Comparison of ENCODE assay signal across 28 cellular contexts in the genomic region with DNA sequence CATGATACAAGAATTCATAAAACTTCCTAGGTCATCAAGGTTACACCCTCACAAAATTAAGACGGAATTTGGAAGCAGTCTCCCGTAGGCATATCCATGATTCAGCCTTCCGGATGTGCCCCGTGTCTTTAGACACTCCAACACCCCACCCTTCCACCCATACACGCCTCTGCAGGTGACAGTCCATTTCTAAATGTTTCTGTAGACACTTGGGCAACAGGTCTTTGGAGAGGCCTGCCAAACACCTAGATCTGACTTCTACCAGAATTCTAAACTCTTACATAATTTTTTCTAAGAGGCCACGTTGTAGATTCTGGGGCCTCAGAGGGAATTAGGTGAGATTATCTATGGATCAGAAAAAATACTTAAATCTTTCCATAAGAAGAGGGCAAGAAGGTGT. TPM values are rescaled to one million over a fixed set of nuclear protein-coding genes. Genes with fewer than 3 reads are reported as not detected.
DNase-seq lines count a peak whose midpoint lies in the region; ATAC-seq, FAIRE-seq and TF ChIP-seq lines count a peak whose summit lies in the region.
"Had no signal": no experiment of that assay in that cellular context is flagged by ENCODE, and none has a peak within 500 bp of the region (broad histone marks: within the 10 kb centered on the region; RNA-seq: fewer than 3 reads in every experiment).

No MANE protein-coding gene starts in this region.

- intact Hi-C loops in MCF 10A (cut with micrococcal nuclease), result no loop called here
- intact Hi-C loops in breast epithelium (cut with DNase I; ENCODE audit: low total_unique reads), result loop anchor here (10.0 kb wide), 1 partner anchor 1228 kb away; no protein-coding TSS in a partner anchor
- intact Hi-C loops in HepG2 (cut with micrococcal nuclease; ENCODE audit: unreplicated experiment), result no loop called here
- intact Hi-C loops in spleen (cut with DNase I; ENCODE audit: low total_unique reads), result no loop called here

- BruUV-seq in MCF 10A (replicated peaks; lab: Mats Ljungman, UMichigan) (no TSS peak), HepG2 (replicated peaks; lab: Mats Ljungman, UMichigan) (no TSS peak)

- TF ChIP-seq POLR2A in breast epithelium (IDR thresholded peaks at IDR 0.05) (no peak), HepG2 (IDR thresholded peaks at IDR 0.05; ENCODE audit: insufficient read depth in 1 of 2, low read depth in 2 of 2, low read length in 2 of 2) (no peak), spleen (IDR thresholded peaks at IDR 0.05) (no peak)

- no peaks in the 10 kb centered on the region for H3K4me1 ChIP-seq in breast epithelium
- peaks cover 58% of the 10 kb centered on the region for H3K4me1 ChIP-seq in HepG2 (ENCODE audit: insufficient read depth, low read length)
- H3K4me1 ChIP-seq in spleen, result peaks cover 0 to 14% (median 2%) of the 10 kb centered on the region in 6 donors
- H3K4me1 ChIP-seq: gastroesophageal sphincter, tibial artery had no signal

- H3K27me3 ChIP-seq in breast epithelium, result no peaks in the 10 kb centered on the region
- no peaks in the 10 kb centered on the region for H3K27me3 ChIP-seq in HepG2 (ENCODE audit: control insufficient read depth in 1 of 2, insufficient read depth in 2 of 2, low read length in 2 of 2)
- no peaks in the 10 kb centered on the region for H3K27me3 ChIP-seq in spleen (replicated peaks in 1 of 7)
- H3K27me3 ChIP-seq: gastroesophageal sphincter, tibial artery had no signal

- H3K27ac ChIP-seq in breast epithelium (no peak overlapping the region), HepG2 (ENCODE audit: extremely low read length, insufficient read depth, low read length) (peak overlapping the region; percentile 30), spleen (no peak overlapping the region)
- H3K27ac ChIP-seq: C4-2B, gastroesophageal sphincter, tibial artery had no signal

- no peak overlapping the region for H3K9ac ChIP-seq in HepG2 (ENCODE audit: insufficient read depth, low read depth, low read length)

- TF ChIP-seq RAD21 in HepG2 (CRISPR knock-in tag; IDR thresholded peaks at IDR 0.05), result no peak

- CTCF ChIA-PET in MCF 10A (lab: Yijun Ruan, JAX) (interaction anchor here (0.6 to 3.1 kb wide), 8 partner anchors 9 to 272 kb away, joined by 3 to 26 read pairs (median 3); no protein-coding TSS in a partner anchor), HepG2 (lab: Yijun Ruan, JAX; ENCODE audit: low intra/inter-chr PET ratio, low total read pairs) (no interaction called here)

- H3K36me3 ChIP-seq in breast epithelium, result no peaks in the 10 kb centered on the region
- no peaks in the 10 kb centered on the region; a peak in 2 of 5 replicates for H3K36me3 ChIP-seq in HepG2 (replicated peaks in 1 of 2; ENCODE audit: control insufficient read depth in 1 of 2, insufficient read depth in 2 of 2, low read length in 2 of 2)
- H3K36me3 ChIP-seq in spleen, result peaks cover 0 to 29% (median 4%) of the 10 kb centered on the region in 6 donors

- no peaks in the 10 kb centered on the region for H3K9me3 Mint-ChIP-seq in MCF 10A (ENCODE audit: unreplicated experiment)
- no peaks in the 10 kb centered on the region for H3K9me3 Mint-ChIP-seq in activated naive CD8-positive, alpha-beta T cell treated with anti-CD3 and anti-CD28 coated beads for 36 hours
- H3K9me3 Mint-ChIP-seq: activated T-cell treated with anti-CD3 and anti-CD28 coated beads, Interleukin-2, amount 50 U/mL, for 72 hours; IgD-negative memory B cell had no signal

- no peak overlapping the region for H3K4me2 ChIP-seq in HepG2 (ENCODE audit: low read depth, low read length)

- no peak overlapping the region for H2AFZ ChIP-seq in HepG2 (ENCODE audit: low read length)

- WGBS in HepG2 (ENCODE audit: low lambda C conversion rate), result 39% methylated on average over 6 of the region's 6 CpGs
- WGBS in spleen, 5 donors, result 70 to 82% (median 79%) methylated on average over 6 of the region's 6 CpGs

- in situ Hi-C loops in HepG2 (cut with HindIII; ENCODE audit: extremely low pct_ligation_motif_present, low pct_unique_long_range_greater_than_20kb), result no loop called here

- peaks cover 39% of the 10 kb centered on the region for H3K36me3 Mint-ChIP-seq in MCF 10A (ENCODE audit: insufficient read depth, unreplicated experiment)
- peaks cover 5% of the 10 kb centered on the region for H3K36me3 Mint-ChIP-seq in activated naive CD8-positive, alpha-beta T cell treated with anti-CD3 and anti-CD28 coated beads for 36 hours
- H3K36me3 Mint-ChIP-seq: activated naive CD8-positive, alpha-beta T cell had no signal

- POLR2A ChIA-PET in MCF 10A (lab: Yijun Ruan, JAX), result interaction anchor here (0.7 to 2.0 kb wide), 7 partner anchors 12 to 116 kb away, joined by 3 to 6 read pairs (median 3); a partner anchor contains a TSS
- POLR2A ChIA-PET in HepG2 (lab: Yijun Ruan, JAX), result interaction anchor here (1.2 kb wide), 1 partner anchor 116 kb away, joined by 4 read pairs; a partner anchor contains a TSS

- no peaks in the 10 kb centered on the region for H3K79me2 ChIP-seq in HepG2 (ENCODE audit: insufficient read depth, low read length)

- TF ChIP-seq CTCF in MCF 10A (IDR thresholded peaks at IDR 0.05; ENCODE audit: unreplicated experiment), result no peak
- TF ChIP-seq CTCF in breast epithelium (IDR thresholded peaks at IDR 0.05), result no peak
- TF ChIP-seq CTCF in HepG2 (CRISPR knock-in tag; IDR thresholded peaks at IDR 0.05), result no peak
- TF ChIP-seq CTCF in spleen (IDR thresholded peaks at IDR 0.05 in 8 of 11, conservative IDR thresholded peaks at IDR 0.05 in 3 of 11), result no peak

- no peaks in the 10 kb centered on the region for H3K27me3 Mint-ChIP-seq in MCF 10A (ENCODE audit: insufficient read depth, unreplicated experiment)
- H3K27me3 Mint-ChIP-seq in activated naive CD8-positive, alpha-beta T cell treated with anti-CD3 and anti-CD28 coated beads for 36 hours, result no peaks in the 10 kb centered on the region
- H3K27me3 Mint-ChIP-seq: activated naive CD8-positive, alpha-beta T cell had no signal

- H3K4me1 Mint-ChIP-seq in MCF 10A (ENCODE audit: insufficient read depth, unreplicated experiment), result peaks cover 6% of the 10 kb centered on the region
- peaks cover 30% of the 10 kb centered on the region for H3K4me1 Mint-ChIP-seq in activated naive CD8-positive, alpha-beta T cell treated with anti-CD3 and anti-CD28 coated beads for 36 hours

- no peak for ATAC-seq in HepG2
- ATAC-seq: gastroesophageal sphincter, Right ventricle myocardium inferior had no signal

- H3K4me3 ChIP-seq in breast epithelium (no peak overlapping the region), HepG2 (replicated peaks in 1 of 3; ENCODE audit: insufficient read depth in 1 of 3, low read depth in 2 of 3, low read length in 3 of 3) (no peak overlapping the region), spleen (no peak overlapping the region)
- H3K4me3 ChIP-seq: gastroesophageal sphincter, skin epidermis, tibial artery had no signal

- H3K4me3 Mint-ChIP-seq in MCF 10A (ENCODE audit: unreplicated experiment), result no peak overlapping the region
- no peak overlapping the region for H3K4me3 Mint-ChIP-seq in activated naive CD8-positive, alpha-beta T cell treated with anti-CD3 and anti-CD28 coated beads for 36 hours
- H3K4me3 Mint-ChIP-seq: activated naive CD8-positive, alpha-beta T cell; activated T-cell treated with anti-CD3 and anti-CD28 coated beads, Interleukin-2, amount 50 U/mL, for 72 hours; IgD-negative memory B cell had no signal

- peak; percentile 77 for DNase-seq in MCF 10A (ENCODE audit: unreplicated experiment)
- no peak for DNase-seq in breast epithelium (ENCODE audit: low spot score in 2 of 2)
- no peak for DNase-seq in activated naive CD8-positive, alpha-beta T cell treated with anti-CD3 and anti-CD28 coated beads for 36 hours
- DNase-seq in HepG2 (ENCODE audit: low spot score), result no peak
- no peak for DNase-seq in NCI-H510A treated with DMSO at 0.1 percent for 48 hours (lab: John Stamatoyannopoulos, UW)
- no peak for DNase-seq in spleen
- DNase-seq in NCI-H446 (lab: John Stamatoyannopoulos, UW), result no peak
- no peak for DNase-seq in AG20443 (ENCODE audit: low spot score)
- DNase-seq: DMS 273 treated with DMSO at 0.1 percent for 48 hours; effector CD4-positive, alpha-beta T cell; kidney; mammary epithelial cell; NCI-H1436; NCI-H526; tibial artery had no signal

- no peak overlapping the region for H3K27ac Mint-ChIP-seq in MCF 10A (ENCODE audit: low read depth, unreplicated experiment)
- H3K27ac Mint-ChIP-seq in activated naive CD8-positive, alpha-beta T cell treated with anti-CD3 and anti-CD28 coated beads for 36 hours, result peak overlapping the region; percentile 54
- H3K27ac Mint-ChIP-seq: activated naive CD8-positive, alpha-beta T cell; activated T-cell treated with anti-CD3 and anti-CD28 coated beads, Interleukin-2, amount 50 U/mL, for 72 hours; IgD-negative memory B cell had no signal

- no peaks in the 10 kb centered on the region for H4K20me1 ChIP-seq in HepG2 (ENCODE audit: insufficient read depth, low read length)

- H3K9me3 ChIP-seq in breast epithelium, result no peaks in the 10 kb centered on the region
- H3K9me3 ChIP-seq in HepG2 (ENCODE audit: low read length), result no peaks in the 10 kb centered on the region
- H3K9me3 ChIP-seq in spleen, result no peaks in the 10 kb centered on the region
- H3K9me3 ChIP-seq: gastroesophageal sphincter, tibial artery had no signal

- no peak for FAIRE-seq in HepG2 (lab: Jason Lieb, UNC)
- FAIRE-seq: H54, kidney had no signal

- TF ChIP-seq EP300 in HepG2 (IDR thresholded peaks at IDR 0.05; ENCODE audit: low read depth in 2 of 2, low read length in 2 of 2) (no peak), HepG2 (CRISPR knock-in tag; IDR thresholded peaks at IDR 0.05; ENCODE audit: borderline replicate concordance) (no peak)

RNA-seq across cellular contexts. Expression of a gene that starts 49.9 kb away (rescaled TPM):
- not detected in 2 replicates for total RNA-seq in MCF 10A (2022)
- not detected for total RNA-seq in breast epithelium
- not detected for total RNA-seq in activated naive CD8-positive, alpha-beta T cell treated with anti-CD3 and anti-CD28 coated beads for 36 hours
- not detected in 2 replicates for total RNA-seq in HepG2 (2016; rRNA removed; fragmentation: Illumina TruSeq; extraction: Trizol)
- total RNA-seq in HepG2 (2016; cell fraction: cytosol; rRNA removed; fragmentation: Illumina TruSeq; extraction: Trizol; ENCODE audit: low read depth), result not detected in 2 replicates
- not detected in 2 replicates for total RNA-seq in HepG2 (2016; cell fraction: insoluble cytoplasmic fraction; rRNA removed; fragmentation: Illumina TruSeq; extraction: Trizol)
- total RNA-seq in HepG2 (2016; cell fraction: membrane; rRNA removed; fragmentation: Illumina TruSeq; extraction: Trizol), result not detected in 2 replicates
- total RNA-seq in HepG2 (2016; cell fraction: nucleus; rRNA removed; fragmentation: Illumina TruSeq; extraction: Trizol), result not detected in 2 replicates
- polyA plus RNA-seq in HepG2 (2011; rRNA removed), result not detected in 2 replicates
- not detected in 2 replicates for polyA plus RNA-seq in HepG2 (2011; cell fraction: cytosol; rRNA removed)
- not detected in 2 replicates for polyA plus RNA-seq in HepG2 (2011; cell fraction: nucleus; rRNA removed)
- not detected in 2 replicates for polyA plus RNA-seq in HepG2 (2012)
- not detected in 2 replicates for polyA plus RNA-seq in HepG2 (2016; cell fraction: cytosol; fragmentation: Illumina TruSeq; extraction: Trizol; ENCODE audit: low read depth)
- not detected in 2 replicates for polyA plus RNA-seq in HepG2 (2016; cell fraction: insoluble cytoplasmic fraction; fragmentation: Illumina TruSeq; extraction: Trizol; ENCODE audit: low read depth)
- not detected in 2 replicates for polyA plus RNA-seq in HepG2 (2016; cell fraction: membrane; fragmentation: Illumina TruSeq; extraction: Trizol; ENCODE audit: low read depth)
- not detected in 2 replicates for polyA plus RNA-seq in HepG2 (2016; cell fraction: nucleus; fragmentation: Illumina TruSeq; extraction: Trizol; ENCODE audit: insufficient read depth, low read depth)
- polyA minus RNA-seq in HepG2 (2011; rRNA and poly(A)+ RNA removed; ENCODE audit: low replicate concordance), result not detected in 2 replicates
- not detected in 2 replicates for polyA minus RNA-seq in HepG2 (2011; cell fraction: cytosol; rRNA and poly(A)+ RNA removed)
- polyA minus RNA-seq in HepG2 (2011; cell fraction: nucleus; rRNA and poly(A)+ RNA removed), result not detected in 2 replicates
- not detected for total RNA-seq in spleen
- polyA plus RNA-seq in spleen, result under 1 TPM in 1 of 3 donors, not detected in 2; 0.06 TPM
- total RNA-seq: activated T-cell treated with anti-CD3 and anti-CD28 coated beads, Interleukin-2, amount 50 U/mL, for 72 hours; chondrocyte; kidney; M059J; mammary epithelial cell; myocyte; Right ventricle myocardium inferior had no signal
- polyA plus RNA-seq: AG04450, esophagus, IgD-negative memory B cell, mammary epithelial cell had no signal
